ENCODE assay signal across 23 cellular contexts in genomic region chr17:81547614-81547982, GRCh38. TPM values are rescaled to one million over a fixed set of nuclear protein-coding genes. Genes with fewer than 3 reads are reported as not detected.
DNase-seq lines count a peak whose midpoint lies in the region; ATAC-seq, FAIRE-seq and TF ChIP-seq lines count a peak whose summit lies in the region.
"Had no signal": no experiment of that assay in that cellular context is flagged by ENCODE, and none has a peak within 500 bp of the region (broad histone marks: within the 10 kb centered on the region; RNA-seq: fewer than 3 reads in every experiment).

No MANE protein-coding gene starts in this region.

- no peak for TF ChIP-seq CTCF in K562 (IDR thresholded peaks at IDR 0.05 in 2 of 3, conservative IDR thresholded peaks at IDR 0.05 in 1 of 3; ENCODE audit: insufficient read depth in 2 of 3, low read depth in 1 of 3, low read length in 3 of 3)
- no peak for TF ChIP-seq CTCF in osteoblast (IDR thresholded peaks at IDR 0.05; ENCODE audit: extremely low read depth, low read depth, low read length)

- BruUV-seq in K562 (replicated peaks; lab: Mats Ljungman, UMichigan) = no TSS peak

- intact Hi-C loops in left cardiac atrium (cut with DNase I) (no loop called here), left ventricle myocardium superior (cut with micrococcal nuclease) (no loop called here), K562 (cut with micrococcal nuclease) (no loop called here)

- H3K9me1 ChIP-seq in K562 (ENCODE audit: control insufficient read depth, insufficient read depth, low read length) = peaks cover 4% of the 10 kb centered on the region

- ATAC-seq in left cardiac atrium (no peak), left ventricle myocardium superior (no peak), K562 (no peak), HG02981 (IDR thresholded peaks at IDR 0.05; ENCODE audit: unreplicated experiment) (no peak)
- ATAC-seq: A549; CD8-positive, alpha-beta T cell; GM12878 had no signal

- H4K20me1 ChIP-seq in K562 (replicated peaks; ENCODE audit: control insufficient read depth, insufficient read depth, low read length) (peaks cover 12% of the 10 kb centered on the region; the same call in 1 of the 2 replicates), osteoblast (ENCODE audit: insufficient read depth, low read length) (peaks cover 31% of the 10 kb centered on the region)

- 88% methylated on average over 12 of the region's 14 CpGs for WGBS in K562 (ENCODE audit: insufficient coverage, low coverage, missing lambda C conversion rate)

- no peak for FAIRE-seq in K562 (lab: Jason Lieb, UNC)
- FAIRE-seq: A549, GM12878, GM12892, GM18507 had no signal

- CTCF ChIA-PET in K562 (lab: Yijun Ruan, JAX; ENCODE audit: low intra/inter-chr PET ratio) = no interaction called here
- CTCF ChIA-PET in HEK293T (lab: Yijun Ruan, JAX) = no interaction called here

- TF ChIP-seq POLR2A in K562 (conservative IDR thresholded peaks at IDR 0.05) = no peak

- peak overlapping the region in 1 of 2 experiments; percentile 20; a peak in 1 of 4 replicates for H3K9ac ChIP-seq in K562 (ENCODE audit: insufficient read depth in 1 of 2, low read depth in 2 of 2, low read length in 2 of 2)

- peaks cover 8 to 44% of the 10 kb centered on the region in 2 experiments; a peak in 4 of 5 replicates for H3K4me1 ChIP-seq in K562 (replicated peaks in 1 of 2; ENCODE audit: control insufficient read depth in 2 of 2, insufficient read depth in 2 of 2, low read length in 2 of 2)
- H3K4me1 ChIP-seq in osteoblast (ENCODE audit: insufficient read depth, low read length) = peaks cover 5% of the 10 kb centered on the region

- no peak overlapping the region for H3K27ac ChIP-seq in K562 (ENCODE audit: extremely low read depth, low read depth, low read length)
- no peak overlapping the region for H3K27ac ChIP-seq in osteoblast (ENCODE audit: low read depth, low read length)
- H3K27ac ChIP-seq: 22Rv1; A549; BLaER1 treated with 17β-estradiol and CSF1 and Interleukin-3, amounts not matched to agents 10 nM and 100 nM; C4-2B had no signal

- POLR2A ChIA-PET in K562 (lab: Yijun Ruan, JAX) (interaction anchor here (1.1 kb wide), 1 partner anchor 29 kb away, joined by 3 read pairs; no protein-coding TSS in a partner anchor), HEK293T (lab: Yijun Ruan, JAX) (no interaction called here)

- peak; percentile 20 for DNase-seq in left cardiac atrium
- DNase-seq in left ventricle myocardium superior = no peak
- no peak for DNase-seq in K562 (ENCODE audit: extremely low read depth in 1 of 4, low spot score in 3 of 4)
- DNase-seq in osteoblast (ENCODE audit: insufficient read length, low spot score, missing footprints) = peak; percentile 66
- no peak for DNase-seq in HEK293T (ENCODE audit: extremely low spot score)
- DNase-seq: AML-193; CD4-positive, alpha-beta T cell; CD8-positive, alpha-beta T cell; DMS 273 treated with DMSO at 0.1 percent for 48 hours; DMS153; DMS53; DMS79; DND-41; EL; GDM1 had no signal

- H3K79me2 ChIP-seq in K562 (ENCODE audit: control insufficient read depth, insufficient read depth, low read length) (peaks cover 35% of the 10 kb centered on the region), osteoblast (ENCODE audit: insufficient read depth, low read length) (peaks cover 45% of the 10 kb centered on the region)

- peaks cover 82% of the 10 kb centered on the region for H3K36me3 ChIP-seq in K562 (ENCODE audit: control insufficient read depth, insufficient read depth, low read length)
- H3K36me3 ChIP-seq in osteoblast (ENCODE audit: insufficient read depth, low read length) = peaks cover 73% of the 10 kb centered on the region

- no peaks in the 10 kb centered on the region for H3K9me3 ChIP-seq in K562 (replicated peaks; ENCODE audit: control insufficient read depth, insufficient read depth, low read depth, low read length)
- no peaks in the 10 kb centered on the region for H3K9me3 ChIP-seq in osteoblast (ENCODE audit: low read depth, low read length)
- H3K9me3 ChIP-seq: A549; BLaER1 treated with 17β-estradiol and CSF1 and Interleukin-3, amounts not matched to agents 10 nM and 100 nM had no signal

- no peak for TF ChIP-seq EP300 in K562 (IDR thresholded peaks at IDR 0.05; ENCODE audit: low read length)

- no peak for TF ChIP-seq RAD21 in K562 (CRISPR knock-in tag; conservative IDR thresholded peaks at IDR 0.05 in 1 of 2, IDR thresholded peaks at IDR 0.05 in 1 of 2)

- H3K4me3 ChIP-seq in K562 (no peak overlapping the region), osteoblast (ENCODE audit: insufficient read depth, low read length) (no peak overlapping the region)
- H3K4me3 ChIP-seq: A549; BLaER1 treated with 17β-estradiol and CSF1 and Interleukin-3, amounts not matched to agents 10 nM and 100 nM; GM12878 had no signal

- H3K4me2 ChIP-seq in K562 (ENCODE audit: insufficient read depth, low read length) = no peak overlapping the region
- no peak overlapping the region for H3K4me2 ChIP-seq in osteoblast (ENCODE audit: insufficient read depth, low read length)
- H3K4me2 ChIP-seq: A549; BLaER1 treated with 17β-estradiol and CSF1 and Interleukin-3, amounts not matched to agents 10 nM and 100 nM had no signal

- in situ Hi-C loops in K562 (cut with MboI) = no loop called here

- no peaks in the 10 kb centered on the region for H3K27me3 ChIP-seq in K562 (ENCODE audit: control insufficient read depth in 2 of 2, insufficient read depth in 2 of 2, low read length in 2 of 2)
- no peaks in the 10 kb centered on the region for H3K27me3 ChIP-seq in osteoblast (ENCODE audit: insufficient read depth, low read length)
- H3K27me3 ChIP-seq: BLaER1 treated with 17β-estradiol and CSF1 and Interleukin-3, amounts not matched to agents 10 nM and 100 nM had no signal

- no peak overlapping the region for H2AFZ ChIP-seq in K562 (ENCODE audit: low read depth, low read length)
- H2AFZ ChIP-seq in osteoblast (ENCODE audit: low read length) = no peak overlapping the region

RNA-seq across cellular contexts. Expression of gene FAAP100, which starts 4.6 kb away (rescaled TPM):
- total RNA-seq in left cardiac atrium (10 to 100 TPM; 11.6 to 15.7 TPM), left ventricle myocardium superior (15.4 TPM), K562 (2014; rRNA removed) (33.2 and 39.0 TPM in 2 replicates), K562 (2014; rRNA removed; fragmentation: Illumina TruSeq; extraction: Trizol) (3.9 and 8.6 TPM in 2 replicates), K562 (2015; rRNA removed; fragmentation: Illumina TruSeq; extraction: Trizol) (18.9 and 20.9 TPM in 2 replicates), K562 (2021) (51.2 and 52.5 TPM in 2 replicates), osteoblast (43.0 and 44.5 TPM in 2 replicates)
- 44.9 and 197 TPM in 2 replicates for total RNA-seq in K562 (2011; cell fraction: chromatin; rRNA removed; ENCODE audit: low replicate concordance)
- total RNA-seq in K562 (2011; cell fraction: nucleolus; rRNA removed) = 108 and 129 TPM in 2 replicates
- 63.6 and 65.2 TPM in 2 replicates for total RNA-seq in K562 (2011; cell fraction: nucleoplasm; rRNA removed)
- polyA plus RNA-seq in K562 (2011; rRNA removed) (12.6 and 15.2 TPM in 2 replicates), K562 (2014; fragmentation: Illumina TruSeq; extraction: Trizol) (7.6 and 25.3 TPM in 2 replicates), K562 (2014; fragmentation: Nextera tagmentation; extraction: Ambion mirVana) (under 1 TPM; 0.31 to 0.69 TPM), K562 (2014; rRNA removed) (38.6 and 42.4 TPM in 2 replicates)
- polyA plus RNA-seq in K562 (2011; cell fraction: cytosol; rRNA removed) = 18.3 and 47.5 TPM in 2 replicates
- 42.7 and 112 TPM in 2 replicates for polyA plus RNA-seq in K562 (2011; cell fraction: nucleus; rRNA removed)
- polyA plus RNA-seq in K562 (2012) = 22.5 and 27.7 TPM in 2 replicates
- polyA minus RNA-seq in K562 (2011; rRNA and poly(A)+ RNA removed) = 4.7 and 7.0 TPM in 2 replicates
- polyA minus RNA-seq in K562 (2011; cell fraction: cytosol; rRNA and poly(A)+ RNA removed) = 19.5 and 23.0 TPM in 2 replicates
- 58.6 and 62.1 TPM in 2 replicates for polyA minus RNA-seq in K562 (2011; cell fraction: nucleus; rRNA and poly(A)+ RNA removed)

RNA-seq across cellular contexts. Expression of gene FSCN2, which starts 19.4 kb away (rescaled TPM):
- total RNA-seq in left cardiac atrium (under 1 TPM; 0.38 to 0.39 TPM), left ventricle myocardium superior (0.50 TPM), K562 (2014; rRNA removed) (not detected in 2 replicates), K562 (2014; rRNA removed; fragmentation: Illumina TruSeq; extraction: Trizol) (not detected in 2 replicates), K562 (2015; rRNA removed; fragmentation: Illumina TruSeq; extraction: Trizol) (not detected in 2 replicates), K562 (2021) (not detected in 2 replicates), osteoblast (2.9 and 5.1 TPM in 2 replicates)
- total RNA-seq in K562 (2011; cell fraction: chromatin; rRNA removed; ENCODE audit: low replicate concordance) = 0.23 TPM in 1 of 2 replicates, not detected in the other
- 0.26 and 0.33 TPM in 2 replicates for total RNA-seq in K562 (2011; cell fraction: nucleolus; rRNA removed)
- total RNA-seq in K562 (2011; cell fraction: nucleoplasm; rRNA removed) = 0.37 TPM in 1 of 2 replicates, not detected in the other
- polyA plus RNA-seq in K562 (2011; rRNA removed) (not detected in 2 replicates), K562 (2014; fragmentation: Illumina TruSeq; extraction: Trizol) (not detected in 2 replicates), K562 (2014; fragmentation: Nextera tagmentation; extraction: Ambion mirVana) (not detected), K562 (2014; rRNA removed) (0.08 TPM in 1 of 2 replicates, not detected in the other)
- polyA plus RNA-seq in K562 (2011; cell fraction: cytosol; rRNA removed) = not detected in 2 replicates
- 0.14 TPM in 1 of 2 replicates, not detected in the other for polyA plus RNA-seq in K562 (2011; cell fraction: nucleus; rRNA removed)
- polyA plus RNA-seq in K562 (2012) = 0.25 and 0.30 TPM in 2 replicates
- polyA minus RNA-seq in K562 (2011; rRNA and poly(A)+ RNA removed) = not detected in 2 replicates
- not detected in 2 replicates for polyA minus RNA-seq in K562 (2011; cell fraction: cytosol; rRNA and poly(A)+ RNA removed)
- 0.13 TPM in 1 of 2 replicates, not detected in the other for polyA minus RNA-seq in K562 (2011; cell fraction: nucleus; rRNA and poly(A)+ RNA removed)

RNA-seq across cellular contexts. Expression of gene ACTG1, which starts 35.0 kb away (rescaled TPM):
- 1,000 to 10,000 TPM in 1 of 2 donors, 100 to 1,000 TPM in 1; 663 to 1,095 TPM for total RNA-seq in left cardiac atrium
- 357 TPM for total RNA-seq in left ventricle myocardium superior
- 264 and 482 TPM in 2 replicates for total RNA-seq in K562 (2011; cell fraction: chromatin; rRNA removed; ENCODE audit: low replicate concordance)
- 393 and 500 TPM in 2 replicates for total RNA-seq in K562 (2011; cell fraction: nucleolus; rRNA removed)
- 388 and 427 TPM in 2 replicates for total RNA-seq in K562 (2011; cell fraction: nucleoplasm; rRNA removed)
- total RNA-seq in K562 (2014; rRNA removed) = 1,572 and 2,328 TPM in 2 replicates
- 512 and 566 TPM in 2 replicates for total RNA-seq in K562 (2014; rRNA removed; fragmentation: Illumina TruSeq; extraction: Trizol)
- 568 and 574 TPM in 2 replicates for total RNA-seq in K562 (2015; rRNA removed; fragmentation: Illumina TruSeq; extraction: Trizol)
- 1,775 and 1,801 TPM in 2 replicates for total RNA-seq in K562 (2021)
- polyA plus RNA-seq in K562 (2011; rRNA removed) = 224 and 602 TPM in 2 replicates
- 901 and 1,415 TPM in 2 replicates for polyA plus RNA-seq in K562 (2011; cell fraction: cytosol; rRNA removed)
- 1,206 and 1,333 TPM in 2 replicates for polyA plus RNA-seq in K562 (2011; cell fraction: nucleus; rRNA removed)
- 1,311 and 3,206 TPM in 2 replicates for polyA plus RNA-seq in K562 (2012)
- 990 and 2,987 TPM in 2 replicates for polyA plus RNA-seq in K562 (2014; fragmentation: Illumina TruSeq; extraction: Trizol)
- polyA plus RNA-seq in K562 (2014; fragmentation: Nextera tagmentation; extraction: Ambion mirVana) = 100 to 1,000 TPM; 259 to 386 TPM
- polyA plus RNA-seq in K562 (2014; rRNA removed) = 831 and 1,109 TPM in 2 replicates
- polyA minus RNA-seq in K562 (2011; rRNA and poly(A)+ RNA removed) = 205 and 410 TPM in 2 replicates
- polyA minus RNA-seq in K562 (2011; cell fraction: cytosol; rRNA and poly(A)+ RNA removed) = 580 and 1,178 TPM in 2 replicates
- 230 and 388 TPM in 2 replicates for polyA minus RNA-seq in K562 (2011; cell fraction: nucleus; rRNA and poly(A)+ RNA removed)
- 10,373 and 13,273 TPM in 2 replicates for total RNA-seq in osteoblast

Comparison
In these comparisons a context has a peak if more than half of its experiments do, and no peak if none do; other contexts are left out.
1. DNase-seq: peak in left cardiac atrium (single experiment) and osteoblast (single experiment); none in left ventricle myocardium superior (single experiment), K562 (0 of 4) and HEK293T (single experiment).